ENCODE assay signal across 32 cellular contexts in genomic region chr6:31090973-31091364, GRCh38. TPM values are rescaled to one million over a fixed set of nuclear protein-coding genes. Genes with fewer than 3 reads are reported as not detected.
"Had no signal": no experiment of that assay in that cellular context is flagged by ENCODE, and none has a peak within 500 bp of the region (broad histone marks: within the 10 kb centered on the region; RNA-seq: fewer than 3 reads in every experiment).

No MANE protein-coding gene starts in this region.

- DNase-seq: activated B cell treated with CpG ODN at 0.5 μM for 24 hours; activated CD4-positive, alpha-beta memory T cell treated with anti-CD3 and anti-CD28 coated beads for 36 hours; activated CD4-positive, alpha-beta T cell treated with anti-CD3 and anti-CD28 coated beads for 4 hours; activated CD4-positive, alpha-beta T cell treated with anti-CD3 and anti-CD28 coated beads, Interleukin-2, amount 50 U/mL, for 1 hour; activated CD4-positive, CD25-positive, alpha-beta regulatory T cell treated with anti-CD3 and anti-CD28 coated beads, Interleukin-2, amount 50 U/mL, for 72 hours; activated CD8-positive, alpha-beta memory T cell treated with anti-CD3 and anti-CD28 coated beads, Interleukin-2, amount 50 U/mL, for 4 hours; activated gamma-delta T cell treated with Interleukin-2 at 50 U/mL for 16 hours; activated naive CD4-positive, alpha-beta T cell treated with anti-CD3 and anti-CD28 coated beads for 36 hours; activated naive CD8-positive, alpha-beta T cell treated with anti-CD3 and anti-CD28 coated beads, Interleukin-2, amount 50 U/mL, for 24 hours; activated T-cell treated with anti-CD3 and anti-CD28 coated beads for 4 hours; activated T-cell treated with anti-CD3 and anti-CD28 coated beads, Interleukin-2, amount 50 U/mL, for 4 hours; anterior cingulate cortex; caudate nucleus; MM.1S; MV-4-11; NCI-H1092; NCI-H1436 treated with DMSO at 0.1 percent for 48 hours; NCI-H1694 treated with DMSO at 0.1 percent for 48 hours; NCI-H2029; NCI-H345; NCI-H524 treated with DMSO at 0.1 percent for 48 hours; SHP77; SK-N-SH had no signal

- ATAC-seq: activated naive CD4-positive, alpha-beta T cell treated with anti-CD3 and anti-CD28 coated beads, Interleukin-2, amount 50 U/mL, for 72 hours; activated naive CD8-positive, alpha-beta T cell treated with anti-CD3 and anti-CD28 coated beads, Interleukin-2, amount 50 U/mL, for 24 hours; activated T-cell treated with anti-CD3 and anti-CD28 coated beads, Interleukin-2, amount 50 U/mL, for 4 hours; Panc1 had no signal

- H3K9ac ChIP-seq: SK-N-SH had no signal

- H3K9me3 ChIP-seq: SJSA1, SK-N-SH had no signal

- H3K36me3 ChIP-seq: SJSA1 had no signal

- H3K4me3 ChIP-seq: SJSA1 had no signal

- H3K4me2 ChIP-seq: SK-N-SH had no signal

- H3K27ac ChIP-seq: SJSA1, VCaP had no signal

- H3K9me2 ChIP-seq: SK-N-SH had no signal

- H3K27me3 ChIP-seq: SJSA1 had no signal

RNA-seq across cellular contexts. Expression of gene C6orf15, which starts 21.4 kb away (rescaled TPM):
- total RNA-seq: activated B cell treated with CpG ODN at 0.5 μM for 24 hours; activated CD4-positive, alpha-beta memory T cell treated with anti-CD3 and anti-CD28 coated beads for 36 hours; activated naive CD4-positive, alpha-beta T cell treated with anti-CD3 and anti-CD28 coated beads for 36 hours; activated naive CD4-positive, alpha-beta T cell treated with anti-CD3 and anti-CD28 coated beads, Interleukin-2, amount 50 U/mL, for 72 hours; activated T-cell treated with anti-CD3 and anti-CD28 coated beads, Interleukin-2, amount 50 U/mL, for 4 hours; activated T-helper 1 cell treated with anti-CD3 and anti-CD28 coated beads, Interleukin-12 subunit alpha, Interleukin-12 subunit beta, Interleukin-2, Interleukin-4 antibody, amounts not matched to agents 30 ng/mL and 10 ng/mL and 1 ng/mL, durations not matched to agents 14 hours and 24 hours and 36 hours; bronchial epithelial cell; cerebellum; NCI-H460; RPMI7951; SJSA1 had no signal
- polyA plus RNA-seq: SK-N-SH had no signal

RNA-seq across cellular contexts. Expression of gene PSORS1C1, which starts 23.6 kb away (rescaled TPM):
- total RNA-seq: activated CD4-positive, alpha-beta memory T cell treated with anti-CD3 and anti-CD28 coated beads for 36 hours; activated T-cell treated with anti-CD3 and anti-CD28 coated beads, Interleukin-2, amount 50 U/mL, for 4 hours; cerebellum had no signal

RNA-seq across cellular contexts. Expression of gene CDSN, which starts 29.3 kb away (rescaled TPM):
- total RNA-seq: activated B cell treated with CpG ODN at 0.5 μM for 24 hours; activated CD4-positive, alpha-beta memory T cell treated with anti-CD3 and anti-CD28 coated beads for 36 hours; activated naive CD4-positive, alpha-beta T cell treated with anti-CD3 and anti-CD28 coated beads for 36 hours; activated naive CD4-positive, alpha-beta T cell treated with anti-CD3 and anti-CD28 coated beads, Interleukin-2, amount 50 U/mL, for 72 hours; activated T-cell treated with anti-CD3 and anti-CD28 coated beads, Interleukin-2, amount 50 U/mL, for 4 hours; activated T-helper 1 cell treated with anti-CD3 and anti-CD28 coated beads, Interleukin-12 subunit alpha, Interleukin-12 subunit beta, Interleukin-2, Interleukin-4 antibody, amounts not matched to agents 30 ng/mL and 10 ng/mL and 1 ng/mL, durations not matched to agents 14 hours and 24 hours and 36 hours; bronchial epithelial cell; cerebellum; NCI-H460; RPMI7951; SJSA1 had no signal

RNA-seq across cellular contexts. Expression of gene PSORS1C2, which starts 47.9 kb away (rescaled TPM):
- total RNA-seq: activated B cell treated with CpG ODN at 0.5 μM for 24 hours; activated CD4-positive, alpha-beta memory T cell treated with anti-CD3 and anti-CD28 coated beads for 36 hours; activated naive CD4-positive, alpha-beta T cell treated with anti-CD3 and anti-CD28 coated beads for 36 hours; activated naive CD4-positive, alpha-beta T cell treated with anti-CD3 and anti-CD28 coated beads, Interleukin-2, amount 50 U/mL, for 72 hours; activated T-cell treated with anti-CD3 and anti-CD28 coated beads, Interleukin-2, amount 50 U/mL, for 4 hours; activated T-helper 1 cell treated with anti-CD3 and anti-CD28 coated beads, Interleukin-12 subunit alpha, Interleukin-12 subunit beta, Interleukin-2, Interleukin-4 antibody, amounts not matched to agents 30 ng/mL and 10 ng/mL and 1 ng/mL, durations not matched to agents 14 hours and 24 hours and 36 hours; bronchial epithelial cell; cerebellum; NCI-H460; RPMI7951; SJSA1 had no signal
- polyA plus RNA-seq: SK-N-SH had no signal
